Comparison of ENCODE assay signal across 12 cellular contexts in the genomic region with DNA sequence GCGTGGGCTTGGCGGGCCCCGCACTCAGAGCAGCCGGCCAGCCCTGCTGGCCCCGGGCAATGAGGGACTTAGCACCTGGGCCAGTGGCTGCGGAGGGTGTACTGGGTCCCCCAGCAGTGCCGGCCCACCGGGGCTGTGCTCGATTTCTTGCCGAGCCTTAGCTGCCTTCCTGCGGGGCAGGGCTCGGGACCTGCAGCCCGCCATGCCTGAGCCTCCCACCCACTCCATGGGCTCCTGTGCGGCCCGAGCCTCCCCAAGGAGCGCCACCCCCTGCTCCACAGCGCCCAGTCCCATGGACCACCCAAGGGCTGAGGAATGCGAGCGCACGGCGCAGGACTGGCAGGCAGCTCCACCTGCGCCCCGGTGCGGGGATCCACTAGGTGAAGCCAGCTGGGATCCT. TPM values are rescaled to one million over a fixed set of nuclear protein-coding genes. Genes with fewer than 3 reads are reported as not detected.
"Had no signal": no experiment of that assay in that cellular context is flagged by ENCODE, and none has a peak within 500 bp of the region (broad histone marks: within the 10 kb centered on the region; RNA-seq: fewer than 3 reads in every experiment).

No MANE protein-coding gene starts in this region.

RNA-seq across cellular contexts. Expression of a gene that starts 2.3 kb away (rescaled TPM):
- total RNA-seq: activated naive CD4-positive, alpha-beta T cell treated with anti-CD3 and anti-CD28 coated beads for 36 hours; activated naive CD4-positive, alpha-beta T cell treated with anti-CD3 and anti-CD28 coated beads, Interleukin-2, amount 50 U/mL, for 72 hours; activated naive CD8-positive, alpha-beta T cell treated with anti-CD3 and anti-CD28 coated beads for 36 hours; activated naive CD8-positive, alpha-beta T cell treated with anti-CD3 and anti-CD28 coated beads, Interleukin-2, amount 10 ng/mL, durations not matched to agents 7 days and 5 days; activated T-cell treated with anti-CD3 and anti-CD28 coated beads, Interleukin-2, amount 50 U/mL, for 72 hours; activated T-helper 1 cell treated with anti-CD3 and anti-CD28 coated beads, Interleukin-12 subunit alpha, Interleukin-12 subunit beta, Interleukin-2, Interleukin-4 antibody, amounts not matched to agents 30 ng/mL and 10 ng/mL and 1 ng/mL, durations not matched to agents 14 hours and 24 hours and 36 hours; activated T-helper 17 cell treated with anti-CD3 and anti-CD28 coated beads, Interleukin-2, amount 50 U/mL, for 72 hours; activated T-helper 2 cell treated with anti-CD3 and anti-CD28 coated beads, Interferon-gamma antibody, Interleukin-2, Interleukin-4, amounts not matched to agents 10 μg/mL and 5 μg/mL and 100 μg/mL, durations not matched to agents 14 hours and 24 hours and 36 hours; bronchial epithelial cell; cardiac muscle cell; cardiac septum had no signal
- polyA plus RNA-seq: aorta, cardiac muscle cell had no signal
